27 cellular contexts compared by ENCODE assay signal in genomic region chrX:67759018-67759417, GRCh38.
DNase-seq lines count a peak whose midpoint lies in the region; ATAC-seq and TF ChIP-seq lines count a peak whose summit lies in the region.
"Had no signal": no experiment of that assay in that cellular context is flagged by ENCODE, and none has a peak within 500 bp of the region (broad histone marks: within the 10 kb centered on the region; RNA-seq: fewer than 3 reads in every experiment).

No MANE protein-coding gene starts in this region.

- ATAC-seq in psoas muscle (peak; percentile 50 to 90 (median 76)), HG02852 (IDR thresholded peaks at IDR 0.05; ENCODE audit: unreplicated experiment) (no peak)
- ATAC-seq: A549; CD8-positive, alpha-beta T cell had no signal

- no peak overlapping the region for H3K27ac ChIP-seq in psoas muscle
- H3K27ac ChIP-seq: 22Rv1; A549; BLaER1; BLaER1 treated with 17β-estradiol and CSF1 and Interleukin-3, amounts not matched to agents 10 nM and 100 nM; C4-2B had no signal

- H3K36me3 ChIP-seq in psoas muscle (ENCODE audit: insufficient read depth in 1 of 2, low read depth in 1 of 2): no peaks in the 10 kb centered on the region
- H3K36me3 ChIP-seq: BE2C; BLaER1; BLaER1 treated with 17β-estradiol and CSF1 and Interleukin-3, amounts not matched to agents 10 nM and 100 nM had no signal

- H3K9me3 ChIP-seq in psoas muscle: no peaks in the 10 kb centered on the region
- H3K9me3 ChIP-seq: A549, BE2C, BLaER1, Caco-2 had no signal

- 25 to 59% (median 41%) methylated on average over 1 of the region's 1 CpG for WGBS in psoas muscle, 3 donors

- intact Hi-C loops in psoas muscle (cut with DNase I): no loop called here

- DNase-seq in psoas muscle: no peak
- DNase-seq: 8988T; ACHN; AML-193; BE2C; C1 segment of cervical spinal cord; Caco-2; Calu3; CD4-positive, alpha-beta memory T cell; CD4-positive, alpha-beta T cell; CD4-positive, CD25-positive, alpha-beta regulatory T cell; CD8-positive, alpha-beta memory T cell; CD8-positive, alpha-beta T cell; COR-L47; DMS 273 treated with DMSO at 0.1 percent for 48 hours; DMS153; DMS53; DMS79; DMS79 treated with DMSO at 0.1 percent for 48 hours; DND-41; EL had no signal

- no peaks in the 10 kb centered on the region for H3K4me1 ChIP-seq in psoas muscle
- H3K4me1 ChIP-seq: A549; BE2C; BLaER1; BLaER1 treated with 17β-estradiol and CSF1 and Interleukin-3, amounts not matched to agents 10 nM and 100 nM; Caco-2 had no signal

- no peak for TF ChIP-seq CTCF in psoas muscle (IDR thresholded peaks at IDR 0.05)

- peaks cover 0 to 10% (median 0%) of the 10 kb centered on the region in 3 donors for H3K27me3 ChIP-seq in psoas muscle (ENCODE audit: insufficient read depth in 3 of 3, low read length in 2 of 3)
- H3K27me3 ChIP-seq: BE2C; BLaER1; BLaER1 treated with 17β-estradiol and CSF1 and Interleukin-3, amounts not matched to agents 10 nM and 100 nM had no signal

- H3K4me3 ChIP-seq in psoas muscle: no peak overlapping the region
- H3K4me3 ChIP-seq: A549; BLaER1; BLaER1 treated with 17β-estradiol and CSF1 and Interleukin-3, amounts not matched to agents 10 nM and 100 nM had no signal
